9 cellular contexts compared by ENCODE assay signal in genomic region chr11:64007160-64007628, GRCh38. TPM values are rescaled to one million over a fixed set of nuclear protein-coding genes. Genes with fewer than 3 reads are reported as not detected.
DNase-seq lines count a peak whose midpoint lies in the region; TF ChIP-seq lines count a peak whose summit lies in the region.
"Had no signal": no experiment of that assay in that cellular context is flagged by ENCODE, and none has a peak within 500 bp of the region (broad histone marks: within the 10 kb centered on the region; RNA-seq: fewer than 3 reads in every experiment).

No MANE protein-coding gene starts in this region.

- DNase-seq in AG08395 (ENCODE audit: low spot score) (peak; percentile 62), chondrocyte (ENCODE audit: low spot score) (no peak), mesothelial cell of epicardium (ENCODE audit: low spot score in 2 of 2, unreplicated experiment in 2 of 2) (no peak), NCI-H524 treated with DMSO at 0.1 percent for 48 hours (lab: John Stamatoyannopoulos, UW) (no peak)
- DNase-seq in effector CD4-positive, alpha-beta T cell, result no peak
- no peak for DNase-seq in activated T-helper 2 cell treated with anti-CD3 and anti-CD28 coated beads, Interferon-gamma antibody, Interleukin-2, Interleukin-4, amounts not matched to agents 10 μg/mL and 5 μg/mL and 100 μg/mL, durations not matched to agents 14 hours and 24 hours and 36 hours (ENCODE audit: low spot score)
- no peak for DNase-seq in stimulated activated CD8-positive, alpha-beta memory T cell treated with anti-CD3 and anti-CD28 coated beads, Interleukin-4, amount 100 ng/mL, for 48 hours

- no peaks in the 10 kb centered on the region for H3K36me3 Mint-ChIP-seq in IgD-negative memory B cell
- H3K36me3 Mint-ChIP-seq in chondrocyte (ENCODE audit: low read depth), result no peaks in the 10 kb centered on the region
- no peaks in the 10 kb centered on the region for H3K36me3 Mint-ChIP-seq in mesothelial cell of epicardium
- no peaks in the 10 kb centered on the region for H3K36me3 Mint-ChIP-seq in activated T-helper 2 cell treated with anti-CD3 and anti-CD28 coated beads, Interferon-gamma antibody, Interleukin-2, Interleukin-4, amounts not matched to agents 10 μg/mL and 5 μg/mL and 100 μg/mL, durations not matched to agents 14 hours and 24 hours and 36 hours (ENCODE audit: low read depth)

- H3K27ac Mint-ChIP-seq in IgD-negative memory B cell (no peak overlapping the region), chondrocyte (ENCODE audit: unreplicated experiment) (no peak overlapping the region), mesothelial cell of epicardium (peak overlapping the region; percentile 80)
- no peak overlapping the region for H3K27ac Mint-ChIP-seq in activated T-helper 2 cell treated with anti-CD3 and anti-CD28 coated beads, Interferon-gamma antibody, Interleukin-2, Interleukin-4, amounts not matched to agents 10 μg/mL and 5 μg/mL and 100 μg/mL, durations not matched to agents 14 hours and 24 hours and 36 hours
- H3K27ac Mint-ChIP-seq: activated naive CD4-positive, alpha-beta T cell treated with anti-CD3 and anti-CD28 coated beads, Interleukin-2, amount 50 U/mL, for 72 hours had no signal

- TF ChIP-seq CTCF in chondrocyte (IDR thresholded peaks at IDR 0.05), result no peak
- no peak for TF ChIP-seq CTCF in mesothelial cell of epicardium (IDR thresholded peaks at IDR 0.05; ENCODE audit: unreplicated experiment)

- peaks cover 0 to 6% (median 0%) of the 10 kb centered on the region in 3 donors for H3K4me1 Mint-ChIP-seq in IgD-negative memory B cell
- peaks cover 15% of the 10 kb centered on the region for H3K4me1 Mint-ChIP-seq in chondrocyte (ENCODE audit: low read depth)
- peaks cover 46% of the 10 kb centered on the region for H3K4me1 Mint-ChIP-seq in mesothelial cell of epicardium
- peaks cover 3% of the 10 kb centered on the region for H3K4me1 Mint-ChIP-seq in activated T-helper 2 cell treated with anti-CD3 and anti-CD28 coated beads, Interferon-gamma antibody, Interleukin-2, Interleukin-4, amounts not matched to agents 10 μg/mL and 5 μg/mL and 100 μg/mL, durations not matched to agents 14 hours and 24 hours and 36 hours (ENCODE audit: low read depth)

- H3K4me3 Mint-ChIP-seq in IgD-negative memory B cell (peak overlapping the region; percentile 25 to 87 (median 55)), chondrocyte (ENCODE audit: unreplicated experiment) (peak overlapping the region; percentile 64), mesothelial cell of epicardium (peak overlapping the region; percentile 70)
- H3K4me3 Mint-ChIP-seq in activated T-helper 2 cell treated with anti-CD3 and anti-CD28 coated beads, Interferon-gamma antibody, Interleukin-2, Interleukin-4, amounts not matched to agents 10 μg/mL and 5 μg/mL and 100 μg/mL, durations not matched to agents 14 hours and 24 hours and 36 hours (ENCODE audit: low read depth), result no peak overlapping the region

- intact Hi-C loops in activated T-helper 2 cell treated with anti-CD3 and anti-CD28 coated beads, Interferon-gamma antibody, Interleukin-2, Interleukin-4, amounts not matched to agents 10 μg/mL and 5 μg/mL and 100 μg/mL, durations not matched to agents 14 hours and 24 hours and 36 hours (cut with micrococcal nuclease), result no loop called here

- peaks cover 24% of the 10 kb centered on the region for H3K27me3 Mint-ChIP-seq in IgD-negative memory B cell
- H3K27me3 Mint-ChIP-seq in chondrocyte (ENCODE audit: low read depth), result no peaks in the 10 kb centered on the region
- peaks cover 25% of the 10 kb centered on the region for H3K27me3 Mint-ChIP-seq in mesothelial cell of epicardium (ENCODE audit: low read depth)
- H3K27me3 Mint-ChIP-seq in activated T-helper 2 cell treated with anti-CD3 and anti-CD28 coated beads, Interferon-gamma antibody, Interleukin-2, Interleukin-4, amounts not matched to agents 10 μg/mL and 5 μg/mL and 100 μg/mL, durations not matched to agents 14 hours and 24 hours and 36 hours (ENCODE audit: low read depth), result peaks cover 25% of the 10 kb centered on the region

- H3K9me3 Mint-ChIP-seq in IgD-negative memory B cell (no peaks in the 10 kb centered on the region), chondrocyte (ENCODE audit: low read depth) (no peaks in the 10 kb centered on the region), mesothelial cell of epicardium (no peaks in the 10 kb centered on the region)
- H3K9me3 Mint-ChIP-seq in activated T-helper 2 cell treated with anti-CD3 and anti-CD28 coated beads, Interferon-gamma antibody, Interleukin-2, Interleukin-4, amounts not matched to agents 10 μg/mL and 5 μg/mL and 100 μg/mL, durations not matched to agents 14 hours and 24 hours and 36 hours, result peaks cover 13% of the 10 kb centered on the region

RNA-seq across cellular contexts. Expression of gene OTUB1, which starts 21.0 kb away (rescaled TPM):
- polyA plus RNA-seq in IgD-negative memory B cell, result 117 TPM
- total RNA-seq in chondrocyte (51.6 to 58.6 TPM (median 52.2 TPM) in 3 replicates), mesothelial cell of epicardium (98.0 to 99.7 TPM (median 98.7 TPM) in 3 replicates)
- 107 and 110 TPM in 2 replicates for total RNA-seq in activated T-helper 2 cell treated with anti-CD3 and anti-CD28 coated beads, Interferon-gamma antibody, Interleukin-2, Interleukin-4, amounts not matched to agents 10 μg/mL and 5 μg/mL and 100 μg/mL, durations not matched to agents 14 hours and 24 hours and 36 hours

RNA-seq across cellular contexts. Expression of gene FLRT1, which starts 28.5 kb away (rescaled TPM):
- polyA plus RNA-seq in IgD-negative memory B cell, result not detected
- 0.12 to 0.31 TPM (median 0.22 TPM) in 3 replicates for total RNA-seq in chondrocyte
- 7.1 to 7.9 TPM (median 7.3 TPM) in 3 replicates for total RNA-seq in mesothelial cell of epicardium
- total RNA-seq in activated T-helper 2 cell treated with anti-CD3 and anti-CD28 coated beads, Interferon-gamma antibody, Interleukin-2, Interleukin-4, amounts not matched to agents 10 μg/mL and 5 μg/mL and 100 μg/mL, durations not matched to agents 14 hours and 24 hours and 36 hours, result not detected in 2 replicates
- total RNA-seq: activated naive CD4-positive, alpha-beta T cell treated with anti-CD3 and anti-CD28 coated beads, Interleukin-2, amount 50 U/mL, for 72 hours had no signal

RNA-seq across cellular contexts. Expression of gene COX8A, which starts 32.8 kb away (rescaled TPM):
- polyA plus RNA-seq in IgD-negative memory B cell, result 298 TPM
- total RNA-seq in chondrocyte (220 to 245 TPM (median 240 TPM) in 3 replicates), mesothelial cell of epicardium (169 to 178 TPM (median 177 TPM) in 3 replicates)
- 312 and 326 TPM in 2 replicates for total RNA-seq in activated T-helper 2 cell treated with anti-CD3 and anti-CD28 coated beads, Interferon-gamma antibody, Interleukin-2, Interleukin-4, amounts not matched to agents 10 μg/mL and 5 μg/mL and 100 μg/mL, durations not matched to agents 14 hours and 24 hours and 36 hours
